ENCODE assay signal across 27 cellular contexts in the genomic region with DNA sequence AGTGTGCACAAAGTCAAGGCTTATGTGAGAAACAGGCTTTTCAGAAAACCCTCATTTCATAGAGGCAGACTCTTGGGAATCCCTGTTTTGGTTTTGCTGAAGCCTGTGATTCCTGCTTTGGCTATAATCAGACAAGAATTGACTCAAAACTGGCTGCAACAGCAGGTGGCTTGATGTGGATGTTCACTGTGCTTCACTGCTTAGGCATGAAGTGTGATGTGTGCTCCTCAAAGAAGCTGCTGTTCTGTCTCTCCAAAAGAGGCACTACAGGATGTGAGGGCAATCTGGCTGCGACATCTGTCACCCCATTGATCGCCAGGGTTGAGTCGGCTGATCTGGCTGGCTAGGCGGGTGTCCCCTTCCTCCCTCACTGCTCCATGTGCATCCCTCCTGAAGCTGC.
DNase-seq lines count a peak whose midpoint lies in the region; ATAC-seq and TF ChIP-seq lines count a peak whose summit lies in the region.
"Had no signal": no experiment of that assay in that cellular context is flagged by ENCODE, and none has a peak within 500 bp of the region (broad histone marks: within the 10 kb centered on the region; RNA-seq: fewer than 3 reads in every experiment).

No MANE protein-coding gene starts in this region.

- no peak for TF ChIP-seq CTCF in GM12865 (IDR thresholded peaks at IDR 0.05; ENCODE audit: insufficient read depth, low read depth, low read length, missing control alignments)

- no peak overlapping the region for H3K4me3 ChIP-seq in GM12865 (ENCODE audit: low read depth, low read length)
- H3K4me3 ChIP-seq: breast epithelium, GM23338, heart left ventricle had no signal

- ATAC-seq in GM21390 (IDR thresholded peaks at IDR 0.05; ENCODE audit: unreplicated experiment) (peak; percentile 93), HG03108 (IDR thresholded peaks at IDR 0.05; ENCODE audit: unreplicated experiment) (peak; percentile 53), HG03432 (IDR thresholded peaks at IDR 0.05; ENCODE audit: unreplicated experiment) (no peak)
- ATAC-seq: activated CD8-positive, alpha-beta T cell treated with anti-CD3 and anti-CD28 coated beads, Interleukin-2, amount 10 ng/mL, durations not matched to agents 7 days and 5 days; GM23338; heart left ventricle; Right ventricle myocardium inferior; SK-N-SH treated with all-trans-retinoic acid at 6 μM for 48 hours had no signal

- DNase-seq in GM12865 (ENCODE audit: low read depth) (peak; percentile 15), NCI-H2171 treated with DMSO at 0.1 percent for 48 hours (lab: John Stamatoyannopoulos, UW) (peak; percentile 78), amygdala (lab: John Stamatoyannopoulos, UW) (no peak), superior temporal gyrus (ENCODE audit: extremely low spot score) (no peak)
- no peak for DNase-seq in activated CD4-positive, alpha-beta T cell treated with anti-CD3 and anti-CD28 coated beads for 48 hours
- DNase-seq: activated CD8-positive, alpha-beta T cell treated with anti-CD3 and anti-CD28 coated beads, Interleukin-2, amount 10 ng/mL, durations not matched to agents 7 days and 5 days; AML-193; anterior cingulate cortex; Calu3; CD4-positive, CD25-positive, alpha-beta regulatory T cell; DND-41; foreskin melanocyte; GF-D8; heart left ventricle; KBM-7; NCI-H1092; NCI-H187 treated with DMSO at 0.1 percent for 48 hours; NCI-H526; small intestine; stimulated activated naive CD4-positive, alpha-beta T cell had no signal

Comparison
In these comparisons a context has a peak if more than half of its experiments do, and no peak if none do; other contexts are left out.
1. DNase-seq: peak in GM12865 (single experiment) and NCI-H2171 treated with DMSO at 0.1 percent for 48 hours (single experiment); none in amygdala (0 of 56), superior temporal gyrus (single experiment) and activated CD4-positive, alpha-beta T cell treated with anti-CD3 and anti-CD28 coated beads for 48 hours (single experiment).